8 cellular contexts compared by ENCODE assay signal in genomic region chr7:77425151-77426051, GRCh38. TPM values are rescaled to one million over a fixed set of nuclear protein-coding genes. Genes with fewer than 3 reads are reported as not detected.
DNase-seq lines count a peak whose midpoint lies in the region; ATAC-seq, FAIRE-seq and TF ChIP-seq lines count a peak whose summit lies in the region.

No MANE protein-coding gene starts in this region.

- intact Hi-C loops in K562 (cut with micrococcal nuclease) = no loop called here
- intact Hi-C loops in transverse colon (cut with DNase I; ENCODE audit: low total_unique reads) = loop anchor here (10.0 kb wide), 1 partner anchor 109 kb away; the partner anchor contains the start of gene PTPN12

- H3K36me3 ChIP-seq in K562 (ENCODE audit: control insufficient read depth, insufficient read depth, low read length) (no peaks in the 10 kb centered on the region), transverse colon (no peaks in the 10 kb centered on the region)

- H3K4me1 ChIP-seq in K562 (replicated peaks in 1 of 2; ENCODE audit: control insufficient read depth in 2 of 2, insufficient read depth in 2 of 2, low read length in 2 of 2) = no peaks in the 10 kb centered on the region
- H3K4me1 ChIP-seq in transverse colon = peaks cover 0 to 21% (median 0%) of the 10 kb centered on the region in 4 donors

- no peak overlapping the region for H2AFZ ChIP-seq in K562 (ENCODE audit: low read depth, low read length)

- POLR2A ChIA-PET in K562 (lab: Yijun Ruan, JAX) = no interaction called here

- no peak for TF ChIP-seq RAD21 in K562 (CRISPR knock-in tag; conservative IDR thresholded peaks at IDR 0.05 in 1 of 2, IDR thresholded peaks at IDR 0.05 in 1 of 2)

- H3K27ac ChIP-seq in K562 (ENCODE audit: extremely low read depth, low read depth, low read length) (no peak overlapping the region), transverse colon (peak overlapping the region in 2 of 4 donors; percentile 21 to 33)

- no peak for TF ChIP-seq EP300 in K562 (IDR thresholded peaks at IDR 0.05; ENCODE audit: low read length)
- no peak for TF ChIP-seq EP300 in transverse colon (IDR thresholded peaks at IDR 0.05; ENCODE audit: low read depth)

- FAIRE-seq in K562 (lab: Jason Lieb, UNC) = no peak

- in situ Hi-C loops in K562 (cut with MboI) (no loop called here), transverse colon (cut with MboI; ENCODE audit: low pct_ligation_motif_present in 1 of 4, low pct_unique_long_range_greater_than_20kb in 1 of 4, low sequenced_read_pairs in 3 of 4) (no loop called here)

- BruUV-seq in K562 (replicated peaks; lab: Mats Ljungman, UMichigan) = no TSS peak

- H3K9me3 ChIP-seq in K562 (replicated peaks; ENCODE audit: control insufficient read depth, insufficient read depth, low read depth, low read length) (no peaks in the 10 kb centered on the region), transverse colon (no peaks in the 10 kb centered on the region)

- no peaks in the 10 kb centered on the region for H3K9me1 ChIP-seq in K562 (ENCODE audit: control insufficient read depth, insufficient read depth, low read length)

- H3K4me2 ChIP-seq in K562 (ENCODE audit: insufficient read depth, low read length) = no peak overlapping the region

- H3K9ac ChIP-seq in K562 (ENCODE audit: insufficient read depth in 1 of 2, low read depth in 2 of 2, low read length in 2 of 2) = no peak overlapping the region

- peaks cover 29 to 34% of the 10 kb centered on the region in 2 experiments for H3K27me3 ChIP-seq in K562 (ENCODE audit: control insufficient read depth in 2 of 2, insufficient read depth in 2 of 2, low read length in 2 of 2)
- no peaks in the 10 kb centered on the region for H3K27me3 ChIP-seq in transverse colon

- WGBS in K562 (ENCODE audit: insufficient coverage, low coverage, missing lambda C conversion rate) = 2% methylated on average over 10 of the region's 10 CpGs
- 66 to 68% methylated on average over 10 of the region's 10 CpGs for WGBS in transverse colon (ENCODE audit: low coverage in 1 of 2), 2 donors

- H3K4me3 ChIP-seq in K562 = no peak overlapping the region
- no peak overlapping the region for H3K4me3 ChIP-seq in transverse colon

- peaks cover 26% of the 10 kb centered on the region for H3K4me1 Mint-ChIP-seq in memory B cell

- H3K27me3 Mint-ChIP-seq in memory B cell = no peaks in the 10 kb centered on the region

- H3K27ac Mint-ChIP-seq in memory B cell = peak overlapping the region; percentile 75

- H4K20me1 ChIP-seq in K562 (replicated peaks; ENCODE audit: control insufficient read depth, insufficient read depth, low read length) = no peaks in the 10 kb centered on the region

- TF ChIP-seq CTCF in K562 (IDR thresholded peaks at IDR 0.05 in 2 of 3, conservative IDR thresholded peaks at IDR 0.05 in 1 of 3; ENCODE audit: insufficient read depth in 2 of 3, low read depth in 1 of 3, low read length in 3 of 3) = no peak
- no peak for TF ChIP-seq CTCF in transverse colon (IDR thresholded peaks at IDR 0.05)

- peak overlapping the region; percentile 72 for H3K4me3 Mint-ChIP-seq in memory B cell

- ATAC-seq in HG03460 (IDR thresholded peaks at IDR 0.05; ENCODE audit: unreplicated experiment) (peak; percentile 27), K562 (no peak), memory B cell (ENCODE audit: low read depth) (no peak), HG02678 (IDR thresholded peaks at IDR 0.05; ENCODE audit: unreplicated experiment) (no peak)

- H3K9me3 Mint-ChIP-seq in memory B cell = no peaks in the 10 kb centered on the region

- H3K36me3 Mint-ChIP-seq in memory B cell = no peaks in the 10 kb centered on the region

- no peak for TF ChIP-seq POLR2A in K562 (conservative IDR thresholded peaks at IDR 0.05)
- no peak for TF ChIP-seq POLR2A in transverse colon (IDR thresholded peaks at IDR 0.05)

- H3K79me2 ChIP-seq in K562 (ENCODE audit: control insufficient read depth, insufficient read depth, low read length) = no peaks in the 10 kb centered on the region

- CTCF ChIA-PET in K562 (lab: Yijun Ruan, JAX; ENCODE audit: low intra/inter-chr PET ratio) = no interaction called here

- peak; percentile 74 for DNase-seq in EH (ENCODE audit: low read depth)
- no peak for DNase-seq in K562 (ENCODE audit: extremely low read depth in 1 of 4, low spot score in 3 of 4)
- DNase-seq in memory B cell (ENCODE audit: low spot score in 2 of 2) = no peak
- DNase-seq in transverse colon = no peak
- DNase-seq in NCI-H748 (lab: John Stamatoyannopoulos, UW; ENCODE audit: unreplicated experiment) = no peak
- no peak for DNase-seq in NCI-H1092 treated with DMSO at 0.1 percent for 48 hours (lab: John Stamatoyannopoulos, UW)

TF ChIP-seq in K562, 482 proteins besides CTCF, POLR2A, EP300 and RAD21:
- no peak for TF ChIP-seq NFYB (IDR thresholded peaks at IDR 0.05; ENCODE audit: extremely low read depth, insufficient read length)
- TF ChIP-seq CBX8 (IDR thresholded peaks at IDR 0.05; ENCODE audit: borderline replicate concordance, extremely low read depth, low read depth, low read length, poor library complexity, severe bottlenecking) = peak; percentile 25

RNA-seq across cellular contexts. Expression of gene GSAP, which starts 9.3 kb away (rescaled TPM):
- not detected in 2 replicates for total RNA-seq in K562 (2011; cell fraction: chromatin; rRNA removed; ENCODE audit: low replicate concordance)
- not detected in 2 replicates for total RNA-seq in K562 (2011; cell fraction: nucleolus; rRNA removed)
- not detected in 2 replicates for total RNA-seq in K562 (2011; cell fraction: nucleoplasm; rRNA removed)
- total RNA-seq in K562 (2014; rRNA removed) (not detected in 2 replicates), K562 (2014; rRNA removed; fragmentation: Illumina TruSeq; extraction: Trizol) (not detected in 2 replicates), K562 (2015; rRNA removed; fragmentation: Illumina TruSeq; extraction: Trizol) (not detected in 2 replicates), K562 (2021) (0.13 TPM in 1 of 2 replicates, not detected in the other), transverse colon (10 to 100 TPM in 3 of 4 donors, 1 to 10 TPM in 1; 5.0 to 25.2 (median 15.5) TPM)
- polyA plus RNA-seq in K562 (2011; rRNA removed) (not detected in 2 replicates), K562 (2014; fragmentation: Illumina TruSeq; extraction: Trizol) (not detected in 2 replicates), K562 (2014; fragmentation: Nextera tagmentation; extraction: Ambion mirVana) (not detected), K562 (2014; rRNA removed) (not detected in 2 replicates)
- polyA plus RNA-seq in K562 (2011; cell fraction: cytosol; rRNA removed) = not detected in 2 replicates
- polyA plus RNA-seq in K562 (2011; cell fraction: nucleus; rRNA removed) = not detected in 2 replicates
- polyA plus RNA-seq in K562 (2012) = not detected in 2 replicates
- not detected in 2 replicates for polyA minus RNA-seq in K562 (2011; rRNA and poly(A)+ RNA removed)
- polyA minus RNA-seq in K562 (2011; cell fraction: cytosol; rRNA and poly(A)+ RNA removed) = not detected in 2 replicates
- polyA minus RNA-seq in K562 (2011; cell fraction: nucleus; rRNA and poly(A)+ RNA removed) = not detected in 2 replicates

Comparison
In these comparisons a context has a peak if more than half of its experiments do, and no peak if none do; other contexts are left out.
1. RNA of gene GSAP, which starts 9.3 kb away (total RNA-seq): 5.0 to 25.2 TPM in transverse colon; 0.13 TPM in K562; every median in the first group is over 4 times any median in the second.